In genomic region chr10:32618482-32618881, GRCh38 we compare ENCODE assay signal across 1 cellular context.
TF ChIP-seq lines count a peak whose summit lies in the region.

No MANE protein-coding gene starts in this region.

TF ChIP-seq in WTC11, 78 proteins besides CTCF, POLR2A, EP300 and RAD21 (continued from another document):
- TF ChIP-seq ATF6 (CRISPR knock-in tag; IDR thresholded peaks at IDR 0.05), result no peak
- TF ChIP-seq ETV6 (CRISPR knock-in tag; IDR thresholded peaks at IDR 0.05), result no peak
- no peak for TF ChIP-seq NR1H2 (CRISPR knock-in tag; IDR thresholded peaks at IDR 0.05)
- TF ChIP-seq ZNF532 (CRISPR knock-in tag; IDR thresholded peaks at IDR 0.05; ENCODE audit: borderline replicate concordance), result no peak
- no peak for TF ChIP-seq E2F5 (CRISPR knock-in tag; IDR thresholded peaks at IDR 0.05)
- TF ChIP-seq FOXJ3 (CRISPR knock-in tag; IDR thresholded peaks at IDR 0.05; ENCODE audit: borderline replicate concordance), result no peak
- TF ChIP-seq ESRRA (CRISPR knock-in tag; IDR thresholded peaks at IDR 0.05; ENCODE audit: borderline replicate concordance), result no peak
- no peak for TF ChIP-seq ERG (CRISPR knock-in tag; IDR thresholded peaks at IDR 0.05)
- TF ChIP-seq PRDM15 (CRISPR knock-in tag; IDR thresholded peaks at IDR 0.05), result no peak
- no peak for TF ChIP-seq CREB1 (CRISPR knock-in tag; IDR thresholded peaks at IDR 0.05)
- no peak for TF ChIP-seq AR (CRISPR knock-in tag; IDR thresholded peaks at IDR 0.05)
